ENCODE assay signal across 8 cellular contexts in the genomic region with DNA sequence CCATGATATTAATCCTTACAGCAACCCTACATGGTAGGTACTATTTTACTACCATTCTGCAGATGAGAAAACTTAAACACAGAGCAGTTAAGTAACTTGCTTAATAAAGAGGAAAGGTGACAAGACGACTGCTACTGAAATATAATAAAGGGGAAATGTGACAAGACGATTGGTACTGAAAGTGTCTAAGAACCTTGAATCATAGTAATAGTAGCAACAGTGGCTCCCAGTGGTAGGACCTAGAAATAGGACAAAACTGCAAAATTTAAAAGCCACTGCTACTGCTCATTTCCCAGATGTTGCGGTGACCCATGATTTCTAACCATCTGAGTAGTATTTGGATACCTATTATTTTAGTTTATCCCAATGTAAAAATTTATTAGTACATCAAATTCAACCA.
DNase-seq lines count a peak whose midpoint lies in the region; ATAC-seq and TF ChIP-seq lines count a peak whose summit lies in the region.

No MANE protein-coding gene starts in this region.

- H3K36me3 ChIP-seq in BJ (ENCODE audit: control insufficient read depth, insufficient read depth, low read length) = no peaks in the 10 kb centered on the region
- no peaks in the 10 kb centered on the region for H3K36me3 ChIP-seq in WERI-Rb-1
- no peaks in the 10 kb centered on the region for H3K36me3 ChIP-seq in Peyer's patch

- DNase-seq in BJ (ENCODE audit: low read depth) (no peak), choroid plexus epithelial cell (ENCODE audit: low read depth) (peak; percentile 38), WERI-Rb-1 (no peak), C1 segment of cervical spinal cord (lab: John Stamatoyannopoulos, UW) (no peak), hypothalamus (lab: John Stamatoyannopoulos, UW) (no peak), Peyer's patch (no peak)

- H3K27ac ChIP-seq in WERI-Rb-1 (no peak overlapping the region), Peyer's patch (no peak overlapping the region)

- no peak for TF ChIP-seq POLR2A in Peyer's patch (IDR thresholded peaks at IDR 0.05)

- H3K9me3 ChIP-seq in WERI-Rb-1 (ENCODE audit: severe bottlenecking) (no peaks in the 10 kb centered on the region), Peyer's patch (no peaks in the 10 kb centered on the region)

- H3K4me3 ChIP-seq in BJ (ENCODE audit: low read depth, low read length) (no peak overlapping the region), choroid plexus epithelial cell (ENCODE audit: low read depth, low read length) (no peak overlapping the region), WERI-Rb-1 (ENCODE audit: low read depth, low read length) (no peak overlapping the region), Peyer's patch (no peak overlapping the region)

- POLR2A ChIA-PET in BJ (lab: Charles Lee) = no interaction called here

- H3K4me1 ChIP-seq in Peyer's patch = no peaks in the 10 kb centered on the region

- TF ChIP-seq CTCF in BJ (IDR thresholded peaks at IDR 0.05; ENCODE audit: insufficient read depth, low read depth, low read length) = 0 out of 2 replicates have a peak, but pooled peaks have one; percentile 20
- TF ChIP-seq CTCF in choroid plexus epithelial cell (conservative IDR thresholded peaks at IDR 0.05; ENCODE audit: low read depth, low read length) = peak; percentile 47
- no peak for TF ChIP-seq CTCF in WERI-Rb-1 (IDR thresholded peaks at IDR 0.05; ENCODE audit: low read depth, low read length)
- TF ChIP-seq CTCF in Peyer's patch (IDR thresholded peaks at IDR 0.05) = no peak

- CTCF ChIA-PET in BJ (lab: Yijun Ruan, JAX) = no interaction called here

- no peaks in the 10 kb centered on the region for H3K27me3 ChIP-seq in BJ (ENCODE audit: control insufficient read depth, insufficient read depth, low read length)
- peaks cover 8% of the 10 kb centered on the region for H3K27me3 ChIP-seq in WERI-Rb-1 (ENCODE audit: insufficient read depth, low read depth, severe bottlenecking)
- H3K27me3 ChIP-seq in Peyer's patch = no peaks in the 10 kb centered on the region

- peak; percentile 48 for ATAC-seq in GM19397 (IDR thresholded peaks at IDR 0.05; ENCODE audit: unreplicated experiment)
- peak; percentile 62 for ATAC-seq in HG03457 (IDR thresholded peaks at IDR 0.05; ENCODE audit: unreplicated experiment)

Comparison
In these comparisons a context has a peak if more than half of its experiments do, and no peak if none do; other contexts are left out.
1. CTCF ChIP-seq: peak in BJ (single experiment) and choroid plexus epithelial cell (single experiment); none in WERI-Rb-1 (single experiment) and Peyer's patch (0 of 6).